In genomic region chr1:225460737-225461532, GRCh38 we compare ENCODE assay signal across 10 cellular contexts. TPM values are rescaled to one million over a fixed set of nuclear protein-coding genes. Genes with fewer than 3 reads are reported as not detected.
DNase-seq lines count a peak whose midpoint lies in the region; ATAC-seq lines count a peak whose summit lies in the region.
"Had no signal": no experiment of that assay in that cellular context is flagged by ENCODE, and none has a peak within 500 bp of the region (broad histone marks: within the 10 kb centered on the region; RNA-seq: fewer than 3 reads in every experiment).

No MANE protein-coding gene starts in this region.

- H3K4me3 ChIP-seq in muscle layer of duodenum (ENCODE audit: low read depth in 1 of 2, low read length in 2 of 2) = peak overlapping the region; percentile 27 to 30

- H3K27ac ChIP-seq in muscle layer of duodenum (ENCODE audit: low read length) = peak overlapping the region; percentile 60

- H3K27ac Mint-ChIP-seq in activated naive CD4-positive, alpha-beta T cell treated with anti-CD3 and anti-CD28 coated beads for 36 hours = no peak overlapping the region

- no peak for ATAC-seq in HG02840 (IDR thresholded peaks at IDR 0.05; ENCODE audit: low FRiP score, unreplicated experiment)
- ATAC-seq: left colon had no signal

- no peak overlapping the region for H3K4me3 Mint-ChIP-seq in activated naive CD4-positive, alpha-beta T cell treated with anti-CD3 and anti-CD28 coated beads for 36 hours

- H3K9me3 Mint-ChIP-seq in activated naive CD4-positive, alpha-beta T cell treated with anti-CD3 and anti-CD28 coated beads for 36 hours = no peaks in the 10 kb centered on the region

- intact Hi-C loops in activated naive CD4-positive, alpha-beta T cell treated with anti-CD3 and anti-CD28 coated beads for 36 hours (cut with micrococcal nuclease) = no loop called here

- H3K36me3 ChIP-seq in muscle layer of duodenum (ENCODE audit: control insufficient read depth in 1 of 2, insufficient read depth in 2 of 2, low read length in 2 of 2) = no peaks in the 10 kb centered on the region

- H3K9me3 ChIP-seq in muscle layer of duodenum (ENCODE audit: control insufficient read depth in 1 of 2, low read length in 2 of 2) = no peaks in the 10 kb centered on the region

- CTCF ChIA-PET in activated naive CD4-positive, alpha-beta T cell treated with anti-CD3 and anti-CD28 coated beads for 36 hours (lab: Charles Lee) = interaction anchor here (0.7 to 1.6 kb wide), 4 partner anchors 10 to 34 kb away, joined by 3 to 5 read pairs (median 4); no protein-coding TSS in a partner anchor

- peak; percentile 74 for DNase-seq in stimulated activated naive CD4-positive, alpha-beta T cell treated with Interleukin-2 at 50 U/mL for 16 hours (lab: John Stamatoyannopoulos, UW)
- no peak for DNase-seq in stimulated activated naive CD4-positive, alpha-beta T cell (lab: John Stamatoyannopoulos, UW)
- DNase-seq in activated naive CD4-positive, alpha-beta T cell treated with anti-CD3 and anti-CD28 coated beads for 36 hours = peak; percentile 81
- DNase-seq in globus pallidus (ENCODE audit: low spot score) (no peak), ecto neural progenitor cell (ENCODE audit: low spot score) (no peak), amniotic stem cell (lab: John Stamatoyannopoulos, UW) (no peak)
- DNase-seq: Calu3 had no signal

- H3K27me3 ChIP-seq in muscle layer of duodenum (ENCODE audit: low read depth, low read length) = no peaks in the 10 kb centered on the region

- peaks cover 0 to 41% of the 10 kb centered on the region in 2 donors for H3K4me1 ChIP-seq in muscle layer of duodenum (ENCODE audit: control insufficient read depth in 1 of 2, insufficient read depth in 2 of 2, low read length in 2 of 2)

- no peaks in the 10 kb centered on the region for H3K36me3 Mint-ChIP-seq in activated naive CD4-positive, alpha-beta T cell treated with anti-CD3 and anti-CD28 coated beads for 36 hours (ENCODE audit: low read depth)

- H3K27me3 Mint-ChIP-seq in activated naive CD4-positive, alpha-beta T cell treated with anti-CD3 and anti-CD28 coated beads for 36 hours (ENCODE audit: low read depth) = no peaks in the 10 kb centered on the region

- H3K4me1 Mint-ChIP-seq in activated naive CD4-positive, alpha-beta T cell treated with anti-CD3 and anti-CD28 coated beads for 36 hours (ENCODE audit: low read depth) = peaks cover 21% of the 10 kb centered on the region

RNA-seq across cellular contexts. Expression of gene LBR, which starts 33.1 kb away (rescaled TPM):
- total RNA-seq in activated naive CD4-positive, alpha-beta T cell treated with anti-CD3 and anti-CD28 coated beads for 36 hours = 100 to 1,000 TPM; 132 to 138 TPM

Comparison
In these comparisons a context has a peak if more than half of its experiments do, and no peak if none do; other contexts are left out.
1. DNase-seq: peak in stimulated activated naive CD4-positive, alpha-beta T cell treated with Interleukin-2 at 50 U/mL for 16 hours (single experiment) and activated naive CD4-positive, alpha-beta T cell treated with anti-CD3 and anti-CD28 coated beads for 36 hours (single experiment); none in stimulated activated naive CD4-positive, alpha-beta T cell (0 of 6), globus pallidus (single experiment), ecto neural progenitor cell (single experiment) and amniotic stem cell (single experiment).